9 cellular contexts compared by ENCODE assay signal in the genomic region with DNA sequence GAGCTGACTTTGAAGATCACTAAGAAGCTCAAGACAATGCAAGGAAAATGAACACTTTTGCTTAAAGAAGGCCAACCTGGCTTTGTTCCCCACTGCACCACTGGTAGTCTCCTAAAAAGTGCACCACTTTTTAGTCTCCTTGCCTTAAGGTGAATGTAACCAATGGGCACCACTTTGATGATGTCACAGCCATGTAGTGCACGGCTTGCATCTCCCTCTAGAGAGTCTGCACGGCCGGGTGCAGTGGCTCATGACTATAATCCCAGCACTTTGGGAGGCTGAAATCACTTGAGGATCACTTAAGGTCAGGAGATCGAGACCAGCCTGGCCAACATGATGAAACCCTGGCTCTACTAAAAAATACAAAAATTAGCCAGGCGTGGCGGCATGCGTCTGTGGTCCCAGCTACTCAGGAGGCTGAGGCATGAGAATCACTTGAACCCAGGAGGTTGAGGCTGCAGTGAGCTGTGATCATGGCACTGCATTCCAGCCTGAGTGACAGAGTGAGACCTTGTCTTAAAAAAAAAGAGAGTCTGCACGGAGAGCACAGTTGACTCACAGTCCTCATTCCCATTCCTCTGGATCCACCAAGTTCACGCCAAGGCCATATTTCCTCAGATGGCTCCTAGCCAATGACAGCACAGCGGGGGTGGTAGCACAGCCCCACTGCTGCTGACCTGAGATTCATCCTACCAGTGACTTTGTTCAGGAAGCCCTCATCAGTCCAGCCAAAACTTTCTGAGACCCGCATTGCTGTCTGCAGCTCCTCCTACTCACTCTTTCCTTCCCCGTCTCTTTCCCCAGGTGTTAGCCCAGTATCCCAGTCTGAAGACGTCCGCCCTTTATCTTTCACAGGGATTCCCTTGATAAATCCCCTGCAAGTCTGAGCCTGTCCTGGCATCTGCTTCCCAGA. TPM values are rescaled to one million over a fixed set of nuclear protein-coding genes. Genes with fewer than 3 reads are reported as not detected.
DNase-seq lines count a peak whose midpoint lies in the region; ATAC-seq and TF ChIP-seq lines count a peak whose summit lies in the region.
"Had no signal": no experiment of that assay in that cellular context is flagged by ENCODE, and none has a peak within 500 bp of the region (broad histone marks: within the 10 kb centered on the region; RNA-seq: fewer than 3 reads in every experiment).

No MANE protein-coding gene starts in this region.

- no peak overlapping the region for H3K4me3 ChIP-seq in A673 (ENCODE audit: low read depth, low read length, poor library complexity, severe bottlenecking)
- no peak overlapping the region for H3K4me3 ChIP-seq in esophagus muscularis mucosa
- no peak overlapping the region for H3K4me3 ChIP-seq in neural progenitor cell
- H3K4me3 ChIP-seq: BLaER1 treated with 17β-estradiol and CSF1 and Interleukin-3, amounts not matched to agents 10 nM and 100 nM had no signal

- 72% methylated on average over 14 of the region's 14 CpGs for WGBS in esophagus muscularis mucosa

- no TSS peak for BruUV-seq in A673 (replicated peaks; lab: Mats Ljungman, UMichigan)

- H3K27me3 Mint-ChIP-seq in neural progenitor cell (ENCODE audit: insufficient read depth, low read depth): peaks cover 7% of the 10 kb centered on the region

- DNase-seq in A673 (ENCODE audit: low spot score) (peak; percentile 31), NCI-H2171 treated with DMSO at 0.1 percent for 48 hours (lab: John Stamatoyannopoulos, UW) (peak; percentile 46), esophagus muscularis mucosa (ENCODE audit: extremely low spot score) (no peak), neural progenitor cell (ENCODE audit: low spot score) (no peak), C1 segment of cervical spinal cord (lab: John Stamatoyannopoulos, UW) (no peak)
- no peak for DNase-seq in activated effector memory CD4-positive, alpha-beta T cell treated with Interleukin-2 at 50 U/mL for 16 hours

- H3K9me3 ChIP-seq in A673 (ENCODE audit: low read depth, low read length, poor library complexity, severe bottlenecking) (no peaks in the 10 kb centered on the region), esophagus muscularis mucosa (no peaks in the 10 kb centered on the region), neural progenitor cell (ENCODE audit: low read depth) (no peaks in the 10 kb centered on the region)

- no peaks in the 10 kb centered on the region for H3F3A ChIP-seq in neural progenitor cell (ENCODE audit: low read depth)

- no peak overlapping the region for H3K27ac ChIP-seq in A673 (ENCODE audit: low read depth, low read length, poor library complexity, severe bottlenecking)
- H3K27ac ChIP-seq in esophagus muscularis mucosa (replicated peaks in 1 of 4): peak overlapping the region; percentile 82 to 90 (median 88)
- H3K27ac ChIP-seq in neural progenitor cell: no peak overlapping the region
- H3K27ac ChIP-seq: BLaER1 treated with 17β-estradiol and CSF1 and Interleukin-3, amounts not matched to agents 10 nM and 100 nM had no signal

- intact Hi-C loops in A673 (cut with micrococcal nuclease; ENCODE audit: unreplicated experiment) (no loop called here), esophagus muscularis mucosa (cut with DNase I) (no loop called here)

- TF ChIP-seq CTCF in A673 (conservative IDR thresholded peaks at IDR 0.05; ENCODE audit: low read depth, low read length): no peak
- no peak for TF ChIP-seq CTCF in esophagus muscularis mucosa (IDR thresholded peaks at IDR 0.05)
- TF ChIP-seq CTCF in neural progenitor cell (IDR thresholded peaks at IDR 0.05): no peak

- H3K4me1 ChIP-seq in A673 (ENCODE audit: insufficient read depth, low read length, poor library complexity, severe bottlenecking): peaks cover 8% of the 10 kb centered on the region
- H3K4me1 ChIP-seq in esophagus muscularis mucosa: peaks cover 21 to 66% (median 64%) of the 10 kb centered on the region in 4 donors
- H3K4me1 ChIP-seq in neural progenitor cell: peaks cover 8% of the 10 kb centered on the region

- no peaks in the 10 kb centered on the region for H3K79me2 ChIP-seq in neural progenitor cell (ENCODE audit: low read depth)

- no peak overlapping the region for H3K9ac ChIP-seq in neural progenitor cell
- H3K9ac ChIP-seq: BLaER1 treated with 17β-estradiol and CSF1 and Interleukin-3, amounts not matched to agents 10 nM and 100 nM had no signal

- TF ChIP-seq EP300 in esophagus muscularis mucosa (IDR thresholded peaks at IDR 0.05): no peak

- POLR2A ChIA-PET in A673 (lab: Charles Lee; ENCODE audit: low non-redundant PET): no interaction called here

- no peaks in the 10 kb centered on the region for H4K20me1 ChIP-seq in neural progenitor cell (ENCODE audit: low read depth)
- H4K20me1 ChIP-seq: BLaER1 treated with 17β-estradiol and CSF1 and Interleukin-3, amounts not matched to agents 10 nM and 100 nM had no signal

- H3K27me3 ChIP-seq in A673 (replicated peaks; ENCODE audit: insufficient read depth, low read depth, low read length, poor library complexity) (no peaks in the 10 kb centered on the region), esophagus muscularis mucosa (no peaks in the 10 kb centered on the region), neural progenitor cell (no peaks in the 10 kb centered on the region)
- H3K27me3 ChIP-seq: BLaER1 treated with 17β-estradiol and CSF1 and Interleukin-3, amounts not matched to agents 10 nM and 100 nM had no signal

- CTCF ChIA-PET in A673 (lab: Charles Lee): no interaction called here

- ATAC-seq in HG03571 (IDR thresholded peaks at IDR 0.05; ENCODE audit: unreplicated experiment) (no peak), GM18907 (IDR thresholded peaks at IDR 0.05; ENCODE audit: unreplicated experiment) (no peak)

- no peak for TF ChIP-seq POLR2A in esophagus muscularis mucosa (IDR thresholded peaks at IDR 0.05; ENCODE audit: low read depth)

- no peak overlapping the region for H2AFZ ChIP-seq in neural progenitor cell (replicated peaks)

- no peak overlapping the region for H3K4me3 Mint-ChIP-seq in neural progenitor cell

- peak overlapping the region; percentile 50 for H3K27ac Mint-ChIP-seq in neural progenitor cell

- H3K4me2 ChIP-seq in neural progenitor cell: no peak overlapping the region
- H3K4me2 ChIP-seq: BLaER1 treated with 17β-estradiol and CSF1 and Interleukin-3, amounts not matched to agents 10 nM and 100 nM had no signal

- H3K36me3 ChIP-seq in A673 (ENCODE audit: insufficient read depth, low read length, poor library complexity, severe bottlenecking) (no peaks in the 10 kb centered on the region), esophagus muscularis mucosa (no peaks in the 10 kb centered on the region), neural progenitor cell (no peaks in the 10 kb centered on the region)
- H3K36me3 ChIP-seq: BLaER1 treated with 17β-estradiol and CSF1 and Interleukin-3, amounts not matched to agents 10 nM and 100 nM had no signal

- no peaks in the 10 kb centered on the region for H3K36me3 Mint-ChIP-seq in neural progenitor cell

- no peaks in the 10 kb centered on the region for H3K9me3 Mint-ChIP-seq in neural progenitor cell

- H3K4me1 Mint-ChIP-seq in neural progenitor cell: peaks cover 29% of the 10 kb centered on the region

RNA-seq across cellular contexts. Expression of a gene that starts 16.5 kb away (rescaled TPM):
- total RNA-seq in A673 (2021) (32.9 and 37.3 TPM in 2 replicates), esophagus muscularis mucosa (10 to 100 TPM; 15.1 to 27.4 (median 15.9) TPM), neural progenitor cell (ENCODE audit: low replicate concordance) (52.7 and 73.8 TPM in 2 replicates)

RNA-seq across cellular contexts. Expression of a gene that starts 59.3 kb away (rescaled TPM):
- total RNA-seq in A673 (2021): 14.5 and 15.8 TPM in 2 replicates
- total RNA-seq in esophagus muscularis mucosa: 10 to 100 TPM; 13.6 to 14.7 (median 13.9) TPM
- 39.8 and 48.8 TPM in 2 replicates for total RNA-seq in neural progenitor cell (ENCODE audit: low replicate concordance)

Comparison
In these comparisons a context has a peak if more than half of its experiments do, and no peak if none do; other contexts are left out.
1. DNase-seq: peak in A673 (single experiment) and NCI-H2171 treated with DMSO at 0.1 percent for 48 hours (single experiment); none in esophagus muscularis mucosa (single experiment), neural progenitor cell (single experiment), activated effector memory CD4-positive, alpha-beta T cell treated with Interleukin-2 at 50 U/mL for 16 hours (single experiment) and C1 segment of cervical spinal cord (0 of 14).
2. H3K27ac ChIP-seq: peak in esophagus muscularis mucosa (4 of 4); none in A673 (single experiment) and neural progenitor cell (single experiment).